10 cellular contexts compared by ENCODE assay signal in genomic region chr14:89186850-89187376, GRCh38.
A peak's percentile ranks its signal among the peaks of the same experiment; 100 is the strongest.
DNase-seq lines count a peak whose midpoint lies in the region; ATAC-seq and TF ChIP-seq lines count a peak whose summit lies in the region.
"Had no signal": no experiment of that assay in that cellular context is flagged by ENCODE, and none has a peak within 500 bp of the region (broad histone marks: within the 10 kb centered on the region; RNA-seq: fewer than 3 reads in every experiment).

No MANE protein-coding gene starts in this region.

- ATAC-seq in left ventricle myocardium superior: peak; percentile 87

- H3K27me3 ChIP-seq in Peyer's patch: no peaks in the 10 kb centered on the region
- no peaks in the 10 kb centered on the region for H3K27me3 ChIP-seq in tibial artery

- no peak for TF ChIP-seq POLR2A in Peyer's patch (IDR thresholded peaks at IDR 0.05)

- no peaks in the 10 kb centered on the region for H3K27me3 Mint-ChIP-seq in activated naive CD8-positive, alpha-beta T cell
- no peaks in the 10 kb centered on the region for H3K27me3 Mint-ChIP-seq in activated naive CD8-positive, alpha-beta T cell treated with anti-CD3 and anti-CD28 coated beads for 36 hours

- H3K27ac Mint-ChIP-seq in activated naive CD8-positive, alpha-beta T cell: peak overlapping the region; percentile 59
- no peak overlapping the region for H3K27ac Mint-ChIP-seq in activated naive CD8-positive, alpha-beta T cell treated with anti-CD3 and anti-CD28 coated beads for 36 hours

- no peak overlapping the region for H3K4me3 Mint-ChIP-seq in activated naive CD8-positive, alpha-beta T cell
- H3K4me3 Mint-ChIP-seq in activated naive CD8-positive, alpha-beta T cell treated with anti-CD3 and anti-CD28 coated beads for 36 hours: no peak overlapping the region

- DNase-seq in activated naive CD8-positive, alpha-beta T cell treated with anti-CD3 and anti-CD28 coated beads for 36 hours: no peak
- DNase-seq in Peyer's patch (peak; percentile 45 to 83 (median 81)), left ventricle myocardium superior (no peak), tibial artery (no peak)
- no peak for DNase-seq in activated CD4-positive, alpha-beta T cell treated with anti-CD3 and anti-CD28 coated beads, Interleukin-2, amount 50 U/mL, for 1 hour
- no peak for DNase-seq in activated effector memory CD4-positive, alpha-beta T cell treated with anti-CD3 and anti-CD28 coated beads, Interleukin-2, amount 50 U/mL, for 16 hours
- no peak for DNase-seq in activated effector memory CD4-positive, alpha-beta T cell treated with Interleukin-2 at 50 U/mL for 16 hours
- DNase-seq: activated CD4-positive, alpha-beta T cell treated with anti-CD3 and anti-CD28 coated beads for 48 hours; NCI-H1105 had no signal

- H3K9me3 Mint-ChIP-seq in activated naive CD8-positive, alpha-beta T cell (ENCODE audit: low read depth): no peaks in the 10 kb centered on the region
- H3K9me3 Mint-ChIP-seq in activated naive CD8-positive, alpha-beta T cell treated with anti-CD3 and anti-CD28 coated beads for 36 hours: no peaks in the 10 kb centered on the region

- H3K27ac ChIP-seq in Peyer's patch: peak overlapping the region; percentile 8 to 92 (median 66)
- H3K27ac ChIP-seq in tibial artery: peak overlapping the region; percentile 2 to 16

- intact Hi-C loops in left ventricle myocardium superior (cut with micrococcal nuclease) (loop anchor here (10.0 kb wide), 1 partner anchor 228 kb away; the partner anchor contains the start of gene FOXN3), tibial artery (cut with DNase I; ENCODE audit: low total_unique reads) (no loop called here)

- peaks cover 10% of the 10 kb centered on the region for H3K4me1 Mint-ChIP-seq in activated naive CD8-positive, alpha-beta T cell (ENCODE audit: low read depth)
- peaks cover 16% of the 10 kb centered on the region for H3K4me1 Mint-ChIP-seq in activated naive CD8-positive, alpha-beta T cell treated with anti-CD3 and anti-CD28 coated beads for 36 hours

- TF ChIP-seq CTCF in Peyer's patch (IDR thresholded peaks at IDR 0.05) (peak in 3 of 6 experiments; percentile 42 to 50 (median 46)), tibial artery (IDR thresholded peaks at IDR 0.05) (no peak)

- peaks cover 0 to 23% (median 3%) of the 10 kb centered on the region in 4 donors for H3K4me1 ChIP-seq in Peyer's patch
- H3K4me1 ChIP-seq in tibial artery: peaks cover 0 to 47% (median 33%) of the 10 kb centered on the region in 4 donors

- H3K36me3 Mint-ChIP-seq in activated naive CD8-positive, alpha-beta T cell: peaks cover 15% of the 10 kb centered on the region
- peaks cover 35% of the 10 kb centered on the region for H3K36me3 Mint-ChIP-seq in activated naive CD8-positive, alpha-beta T cell treated with anti-CD3 and anti-CD28 coated beads for 36 hours

- H3K9me3 ChIP-seq in Peyer's patch (no peaks in the 10 kb centered on the region), tibial artery (no peaks in the 10 kb centered on the region)

- H3K36me3 ChIP-seq in Peyer's patch (peaks cover 0 to 21% (median 0%) of the 10 kb centered on the region in 3 donors), tibial artery (no peaks in the 10 kb centered on the region)

- H3K4me3 ChIP-seq in Peyer's patch (no peak overlapping the region), tibial artery (no peak overlapping the region)

Comparison
In these comparisons a context has a peak if more than half of its experiments do, and no peak if none do; other contexts are left out.
1. DNase-seq: peak in Peyer's patch (3 of 3); none in activated naive CD8-positive, alpha-beta T cell treated with anti-CD3 and anti-CD28 coated beads for 36 hours (single experiment), left ventricle myocardium superior (single experiment), tibial artery (0 of 2), activated CD4-positive, alpha-beta T cell treated with anti-CD3 and anti-CD28 coated beads, Interleukin-2, amount 50 U/mL, for 1 hour (single experiment), activated effector memory CD4-positive, alpha-beta T cell treated with anti-CD3 and anti-CD28 coated beads, Interleukin-2, amount 50 U/mL, for 16 hours (single experiment) and activated effector memory CD4-positive, alpha-beta T cell treated with Interleukin-2 at 50 U/mL for 16 hours (single experiment).